16 cellular contexts compared by ENCODE assay signal in genomic region chr2:138249207-138249606, GRCh38.
"Had no signal": no experiment of that assay in that cellular context is flagged by ENCODE, and none has a peak within 500 bp of the region (broad histone marks: within the 10 kb centered on the region; RNA-seq: fewer than 3 reads in every experiment).

No MANE protein-coding gene starts in this region.

- H3K4me1 ChIP-seq: colonic mucosa, foreskin keratinocyte, left lung, lower lobe of right lung had no signal

- H3K79me2 ChIP-seq: hepatocyte had no signal

- DNase-seq: colonic mucosa; cortex of kidney; effector CD8-positive, alpha-beta T cell; foreskin keratinocyte; heart left ventricle; hypothalamus; immature natural killer cell; kidney; kidney glomerular epithelial cell; left lung; left ventricle myocardium superior; lower lobe of right lung; mesenchymal stem cell had no signal

- H3K4me2 ChIP-seq: hepatocyte had no signal

- ATAC-seq: foreskin keratinocyte, gastroesophageal sphincter, heart left ventricle, left lung, left ventricle myocardium superior, lower lobe of right lung had no signal

- H3K9me3 ChIP-seq: colonic mucosa, esophagus muscularis mucosa, gastroesophageal sphincter, lower lobe of right lung had no signal

- H3K27me3 ChIP-seq: colonic mucosa, esophagus muscularis mucosa, foreskin keratinocyte, gastroesophageal sphincter, heart left ventricle, hepatocyte, left lung had no signal

- H3K36me3 ChIP-seq: colonic mucosa, esophagus muscularis mucosa, gastroesophageal sphincter, heart left ventricle, left lung, lower lobe of right lung had no signal

- H3K27ac ChIP-seq: colonic mucosa, esophagus muscularis mucosa, foreskin keratinocyte, gastroesophageal sphincter, heart left ventricle, hepatocyte, left lung, lower lobe of right lung had no signal

- H2AFZ ChIP-seq: hepatocyte had no signal

- H3K4me3 ChIP-seq: colonic mucosa, esophagus muscularis mucosa, gastroesophageal sphincter, heart left ventricle, hepatocyte, left lung, lower lobe of right lung had no signal
